3 cellular contexts compared by ENCODE assay signal in the genomic region with DNA sequence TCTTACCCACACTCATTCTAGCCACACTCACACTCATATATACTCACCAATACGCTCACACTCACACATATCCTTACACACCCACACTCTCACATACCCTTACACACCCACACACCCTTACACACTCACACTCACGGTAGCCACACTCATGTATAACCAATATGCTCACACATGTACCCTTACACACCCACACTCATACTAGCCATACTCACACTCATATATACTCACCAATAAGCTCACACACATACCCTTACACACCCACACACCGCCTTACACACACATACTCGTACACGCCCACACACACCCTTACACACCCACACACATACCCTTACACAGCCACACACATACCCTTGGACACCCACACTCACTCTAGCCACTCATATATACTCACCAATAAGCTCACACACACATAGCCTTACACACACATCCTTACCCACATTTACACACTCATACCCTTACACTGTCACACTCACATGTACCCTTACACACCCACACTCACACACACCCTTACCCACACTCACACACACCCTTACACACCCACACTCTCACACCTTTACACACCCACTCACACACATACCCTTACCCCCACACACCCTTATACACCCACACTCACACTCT.
TF ChIP-seq lines count a peak whose summit lies in the region.

No MANE protein-coding gene starts in this region.

TF ChIP-seq in GM12891, 5 proteins besides CTCF, POLR2A, EP300 and RAD21:
- no peak for TF ChIP-seq PAX5 (IDR thresholded peaks at IDR 0.05; ENCODE audit: insufficient read depth, low read length, severe bottlenecking)
- no peak for TF ChIP-seq TAF1 (IDR thresholded peaks at IDR 0.05; ENCODE audit: low read depth, low read length)
- TF ChIP-seq SPI1 (IDR thresholded peaks at IDR 0.05; ENCODE audit: low read depth, low read length), result no peak
- no peak for TF ChIP-seq POLR2AphosphoS5 (IDR thresholded peaks at IDR 0.05; ENCODE audit: low read depth, low read length)
- no peak for TF ChIP-seq POU2F2 (IDR thresholded peaks at IDR 0.05; ENCODE audit: low read depth, low read length)

TF ChIP-seq in HEK293, 187 proteins besides CTCF, POLR2A, EP300 and RAD21 (continues in another document):
- TF ChIP-seq ZNF10 (tag by site-specific recombination; IDR thresholded peaks at IDR 0.05) (no peak), ZNF274 (IDR thresholded peaks at IDR 0.05; ENCODE audit: low read length) (no peak), ZNF274 (tag by site-specific recombination; IDR thresholded peaks at IDR 0.05; ENCODE audit: borderline replicate concordance) (no peak), SETDB1 (IDR thresholded peaks at IDR 0.05; ENCODE audit: insufficient read length, low read length) (no peak), ZNF785 (tag by site-specific recombination; IDR thresholded peaks at IDR 0.05) (0 out of 2 replicates have a peak, but pooled peaks have one; percentile 21), ZNF585B (tag by site-specific recombination; IDR thresholded peaks at IDR 0.05) (no peak), ZNF544 (tag by site-specific recombination; IDR thresholded peaks at IDR 0.05) (no peak), PBX3 (CRISPR knock-in tag; IDR thresholded peaks at IDR 0.05) (no peak), ZNF843 (tag by site-specific recombination; IDR thresholded peaks at IDR 0.05) (no peak), ATF2 (tag by site-specific recombination; IDR thresholded peaks at IDR 0.05; ENCODE audit: low read depth) (no peak), ZNF571 (tag by site-specific recombination; IDR thresholded peaks at IDR 0.05) (0 out of 2 replicates have a peak, but pooled peaks have one; percentile 39), ZNF140 (tag by site-specific recombination; IDR thresholded peaks at IDR 0.05) (no peak), ZNF366 (tag by site-specific recombination; conservative IDR thresholded peaks at IDR 0.05) (no peak), ZNF350 (tag by site-specific recombination; IDR thresholded peaks at IDR 0.05) (no peak), ZNF133 (tag by site-specific recombination; IDR thresholded peaks at IDR 0.05) (0 out of 2 replicates have a peak, but pooled peaks have one; percentile 14), ZNF354C (tag by site-specific recombination; IDR thresholded peaks at IDR 0.05; ENCODE audit: borderline replicate concordance, low read depth) (no peak), ZNF747 (tag by site-specific recombination; IDR thresholded peaks at IDR 0.05) (no peak), BCL11A (tag by site-specific recombination; IDR thresholded peaks at IDR 0.05; ENCODE audit: low read depth) (no peak)
- TF ChIP-seq, protein P1, sequence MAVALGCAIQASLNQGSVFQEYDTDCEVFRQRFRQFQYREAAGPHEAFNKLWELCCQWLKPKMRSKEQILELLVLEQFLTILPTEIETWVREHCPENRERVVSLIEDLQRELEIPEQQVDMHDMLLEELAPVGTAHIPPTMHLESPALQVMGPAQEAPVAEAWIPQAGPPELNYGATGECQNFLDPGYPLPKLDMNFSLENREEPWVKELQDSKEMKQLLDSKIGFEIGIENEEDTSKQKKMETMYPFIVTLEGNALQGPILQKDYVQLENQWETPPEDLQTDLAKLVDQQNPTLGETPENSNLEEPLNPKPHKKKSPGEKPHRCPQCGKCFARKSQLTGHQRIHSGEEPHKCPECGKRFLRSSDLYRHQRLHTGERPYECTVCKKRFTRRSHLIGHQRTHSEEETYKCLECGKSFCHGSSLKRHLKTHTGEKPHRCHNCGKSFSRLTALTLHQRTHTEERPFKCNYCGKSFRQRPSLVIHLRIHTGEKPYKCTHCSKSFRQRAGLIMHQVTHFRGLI (tag by site-specific recombination; IDR thresholded peaks at IDR 0.05), result no peak
- TF ChIP-seq, protein P2, sequence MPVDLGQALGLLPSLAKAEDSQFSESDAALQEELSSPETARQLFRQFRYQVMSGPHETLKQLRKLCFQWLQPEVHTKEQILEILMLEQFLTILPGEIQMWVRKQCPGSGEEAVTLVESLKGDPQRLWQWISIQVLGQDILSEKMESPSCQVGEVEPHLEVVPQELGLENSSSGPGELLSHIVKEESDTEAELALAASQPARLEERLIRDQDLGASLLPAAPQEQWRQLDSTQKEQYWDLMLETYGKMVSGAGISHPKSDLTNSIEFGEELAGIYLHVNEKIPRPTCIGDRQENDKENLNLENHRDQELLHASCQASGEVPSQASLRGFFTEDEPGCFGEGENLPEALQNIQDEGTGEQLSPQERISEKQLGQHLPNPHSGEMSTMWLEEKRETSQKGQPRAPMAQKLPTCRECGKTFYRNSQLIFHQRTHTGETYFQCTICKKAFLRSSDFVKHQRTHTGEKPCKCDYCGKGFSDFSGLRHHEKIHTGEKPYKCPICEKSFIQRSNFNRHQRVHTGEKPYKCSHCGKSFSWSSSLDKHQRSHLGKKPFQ (tag by site-specific recombination; IDR thresholded peaks at IDR 0.05), result no peak
- TF ChIP-seq, protein P3, sequence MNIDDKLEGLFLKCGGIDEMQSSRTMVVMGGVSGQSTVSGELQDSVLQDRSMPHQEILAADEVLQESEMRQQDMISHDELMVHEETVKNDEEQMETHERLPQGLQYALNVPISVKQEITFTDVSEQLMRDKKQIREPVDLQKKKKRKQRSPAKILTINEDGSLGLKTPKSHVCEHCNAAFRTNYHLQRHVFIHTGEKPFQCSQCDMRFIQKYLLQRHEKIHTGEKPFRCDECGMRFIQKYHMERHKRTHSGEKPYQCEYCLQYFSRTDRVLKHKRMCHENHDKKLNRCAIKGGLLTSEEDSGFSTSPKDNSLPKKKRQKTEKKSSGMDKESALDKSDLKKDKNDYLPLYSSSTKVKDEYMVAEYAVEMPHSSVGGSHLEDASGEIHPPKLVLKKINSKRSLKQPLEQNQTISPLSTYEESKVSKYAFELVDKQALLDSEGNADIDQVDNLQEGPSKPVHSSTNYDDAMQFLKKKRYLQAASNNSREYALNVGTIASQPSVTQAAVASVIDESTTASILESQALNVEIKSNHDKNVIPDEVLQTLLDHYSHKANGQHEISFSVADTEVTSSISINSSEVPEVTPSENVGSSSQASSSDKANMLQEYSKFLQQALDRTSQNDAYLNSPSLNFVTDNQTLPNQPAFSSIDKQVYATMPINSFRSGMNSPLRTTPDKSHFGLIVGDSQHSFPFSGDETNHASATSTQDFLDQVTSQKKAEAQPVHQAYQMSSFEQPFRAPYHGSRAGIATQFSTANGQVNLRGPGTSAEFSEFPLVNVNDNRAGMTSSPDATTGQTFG (tag by site-specific recombination; IDR thresholded peaks at IDR 0.05; ENCODE audit: borderline replicate concordance), result no peak

TF ChIP-seq in H1, 55 proteins besides CTCF, POLR2A, EP300 and RAD21:
- TF ChIP-seq HDAC2 (IDR thresholded peaks at IDR 0.05; ENCODE audit: borderline replicate concordance in 1 of 2, low read depth in 2 of 2, low read length in 2 of 2) (no peak), RFX5 (IDR thresholded peaks at IDR 0.05; ENCODE audit: borderline replicate concordance, low read depth, low read length) (no peak)
TF ChIP-seq in H1: peak in this region for 0.
